1 cellular context compared by ENCODE assay signal in genomic region chr7:108012499-108013430, GRCh38.
TF ChIP-seq lines count a peak whose summit lies in the region.

No MANE protein-coding gene starts in this region.

TF ChIP-seq in K562, 482 proteins besides CTCF, POLR2A, EP300 and RAD21 (continued from another document and continues in another):
- TF ChIP-seq ZNF407 (IDR thresholded peaks at IDR 0.05; ENCODE audit: low read depth) (no peak), ZNF184 (CRISPR knock-in tag; IDR thresholded peaks at IDR 0.05) (no peak), THAP12 (CRISPR knock-in tag; IDR thresholded peaks at IDR 0.05) (no peak), CEBPG (CRISPR knock-in tag; IDR thresholded peaks at IDR 0.05) (peak; percentile 28; the same call in 1 of the 2 replicates), CEBPG (tag; conservative IDR thresholded peaks at IDR 0.05 in 1 of 2, IDR thresholded peaks at IDR 0.05 in 1 of 2) (peak; percentile 4 to 70; a peak in 3 of 4 replicates), MTA2 (IDR thresholded peaks at IDR 0.05; ENCODE audit: low read depth) (peak; percentile 84), CREM (IDR thresholded peaks at IDR 0.05; ENCODE audit: low read depth) (peak; percentile 87), MBD2 (IDR thresholded peaks at IDR 0.05; ENCODE audit: borderline replicate concordance, low read depth) (peak; percentile 61), KAT8 (IDR thresholded peaks at IDR 0.05; ENCODE audit: low read depth) (no peak), NCOA1 (IDR thresholded peaks at IDR 0.05; ENCODE audit: low read depth) (peak; percentile 92), SOX6 (IDR thresholded peaks at IDR 0.05) (peak; percentile 97), ZNF318 (IDR thresholded peaks at IDR 0.05; ENCODE audit: borderline replicate concordance in 1 of 2, low read depth in 1 of 2) (peak in 1 of 2 experiments; percentile 97; a peak in 2 of 4 replicates), SP2 (IDR thresholded peaks at IDR 0.05; ENCODE audit: extremely low read depth, low read depth, low read length, poor library complexity, severe bottlenecking) (no peak), TAF7 (tag; IDR thresholded peaks at IDR 0.05) (no peak), CBFA2T3 (IDR thresholded peaks at IDR 0.05) (peak; percentile 98), GABPB1 (CRISPR knock-in tag; IDR thresholded peaks at IDR 0.05) (0 out of 2 replicates have a peak, but pooled peaks have one; percentile 44), GABPA (tag; conservative IDR thresholded peaks at IDR 0.05; ENCODE audit: low read depth) (no peak), SMAD4 (CRISPR knock-in tag; conservative IDR thresholded peaks at IDR 0.05) (peak; percentile 81)
- TF ChIP-seq, protein P1, sequence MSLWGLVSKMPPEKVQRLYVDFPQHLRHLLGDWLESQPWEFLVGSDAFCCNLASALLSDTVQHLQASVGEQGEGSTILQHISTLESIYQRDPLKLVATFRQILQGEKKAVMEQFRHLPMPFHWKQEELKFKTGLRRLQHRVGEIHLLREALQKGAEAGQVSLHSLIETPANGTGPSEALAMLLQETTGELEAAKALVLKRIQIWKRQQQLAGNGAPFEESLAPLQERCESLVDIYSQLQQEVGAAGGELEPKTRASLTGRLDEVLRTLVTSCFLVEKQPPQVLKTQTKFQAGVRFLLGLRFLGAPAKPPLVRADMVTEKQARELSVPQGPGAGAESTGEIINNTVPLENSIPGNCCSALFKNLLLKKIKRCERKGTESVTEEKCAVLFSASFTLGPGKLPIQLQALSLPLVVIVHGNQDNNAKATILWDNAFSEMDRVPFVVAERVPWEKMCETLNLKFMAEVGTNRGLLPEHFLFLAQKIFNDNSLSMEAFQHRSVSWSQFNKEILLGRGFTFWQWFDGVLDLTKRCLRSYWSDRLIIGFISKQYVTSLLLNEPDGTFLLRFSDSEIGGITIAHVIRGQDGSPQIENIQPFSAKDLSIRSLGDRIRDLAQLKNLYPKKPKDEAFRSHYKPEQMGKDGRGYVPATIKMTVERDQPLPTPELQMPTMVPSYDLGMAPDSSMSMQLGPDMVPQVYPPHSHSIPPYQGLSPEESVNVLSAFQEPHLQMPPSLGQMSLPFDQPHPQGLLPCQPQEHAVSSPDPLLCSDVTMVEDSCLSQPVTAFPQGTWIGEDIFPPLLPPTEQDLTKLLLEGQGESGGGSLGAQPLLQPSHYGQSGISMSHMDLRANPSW (CRISPR knock-in tag; IDR thresholded peaks at IDR 0.05), result peak; percentile 41; the same call in 1 of the 2 replicates
- TF ChIP-seq, protein P2, sequence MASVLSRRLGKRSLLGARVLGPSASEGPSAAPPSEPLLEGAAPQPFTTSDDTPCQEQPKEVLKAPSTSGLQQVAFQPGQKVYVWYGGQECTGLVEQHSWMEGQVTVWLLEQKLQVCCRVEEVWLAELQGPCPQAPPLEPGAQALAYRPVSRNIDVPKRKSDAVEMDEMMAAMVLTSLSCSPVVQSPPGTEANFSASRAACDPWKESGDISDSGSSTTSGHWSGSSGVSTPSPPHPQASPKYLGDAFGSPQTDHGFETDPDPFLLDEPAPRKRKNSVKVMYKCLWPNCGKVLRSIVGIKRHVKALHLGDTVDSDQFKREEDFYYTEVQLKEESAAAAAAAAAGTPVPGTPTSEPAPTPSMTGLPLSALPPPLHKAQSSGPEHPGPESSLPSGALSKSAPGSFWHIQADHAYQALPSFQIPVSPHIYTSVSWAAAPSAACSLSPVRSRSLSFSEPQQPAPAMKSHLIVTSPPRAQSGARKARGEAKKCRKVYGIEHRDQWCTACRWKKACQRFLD (CRISPR knock-in tag; IDR thresholded peaks at IDR 0.05), result peak; percentile 60; the same call in 1 of the 2 replicates
- TF ChIP-seq, protein P3, sequence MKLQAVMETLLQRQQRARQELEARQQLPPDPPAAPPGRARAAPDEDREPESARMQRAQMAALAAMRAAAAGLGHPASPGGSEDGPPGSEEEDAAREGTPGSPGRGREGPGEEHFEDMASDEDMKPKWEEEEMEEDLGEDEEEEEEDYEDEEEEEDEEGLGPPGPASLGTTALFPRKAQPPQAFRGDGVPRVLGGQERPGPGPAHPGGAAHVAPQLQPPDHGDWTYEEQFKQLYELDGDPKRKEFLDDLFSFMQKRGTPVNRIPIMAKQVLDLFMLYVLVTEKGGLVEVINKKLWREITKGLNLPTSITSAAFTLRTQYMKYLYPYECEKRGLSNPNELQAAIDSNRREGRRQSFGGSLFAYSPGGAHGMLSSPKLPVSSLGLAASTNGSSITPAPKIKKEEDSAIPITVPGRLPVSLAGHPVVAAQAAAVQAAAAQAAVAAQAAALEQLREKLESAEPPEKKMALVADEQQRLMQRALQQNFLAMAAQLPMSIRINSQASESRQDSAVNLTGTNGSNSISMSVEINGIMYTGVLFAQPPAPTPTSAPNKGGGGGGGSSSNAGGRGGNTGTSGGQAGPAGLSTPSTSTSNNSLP (IDR thresholded peaks at IDR 0.05; ENCODE audit: borderline replicate concordance, low read depth, low read length), result peak; percentile 98
